Comparison of ENCODE assay signal across 8 cellular contexts in genomic region chr14:20343855-20344205, GRCh38. TPM values are rescaled to one million over a fixed set of nuclear protein-coding genes. Genes with fewer than 3 reads are reported as not detected.
A peak's percentile ranks its signal among the peaks of the same experiment; 100 is the strongest.
DNase-seq lines count a peak whose midpoint lies in the region; TF ChIP-seq lines count a peak whose summit lies in the region.

No MANE protein-coding gene starts in this region.

- H4K8ac ChIP-seq in trophoblast cell (ENCODE audit: low read depth, low read length): peak overlapping the region; percentile 96

- no peak overlapping the region for H3K23ac ChIP-seq in trophoblast cell (ENCODE audit: low read length)

- no peak overlapping the region for H4K91ac ChIP-seq in trophoblast cell (ENCODE audit: low read depth, low read length)

- peak overlapping the region; percentile 97 for H3K27ac Mint-ChIP-seq in activated CD4-positive, alpha-beta T cell treated with anti-CD3 and anti-CD28 coated beads, Interleukin-2, amount 10 ng/mL, durations not matched to agents 24 days and 14 days

- H2BK5ac ChIP-seq in trophoblast cell (ENCODE audit: low read depth, low read length, poor library complexity): peak overlapping the region; percentile 85

- WGBS in esophagus squamous epithelium, 2 donors: 0 to 4% methylated on average over 3 of the region's 3 CpGs
- WGBS in trophoblast cell (ENCODE audit: extremely low coverage, insufficient coverage, insufficient read length): no CpG with 5 or more reads among the region's 3 CpGs

- no peak for TF ChIP-seq CTCF in esophagus squamous epithelium (IDR thresholded peaks at IDR 0.05)

- H3K14ac ChIP-seq in trophoblast cell (ENCODE audit: low read length): peak overlapping the region; percentile 87

- peaks cover 26% of the 10 kb centered on the region for H3K36me3 Mint-ChIP-seq in activated CD4-positive, alpha-beta T cell treated with anti-CD3 and anti-CD28 coated beads, Interleukin-2, amount 10 ng/mL, durations not matched to agents 24 days and 14 days (ENCODE audit: low read depth)

- no peaks in the 10 kb centered on the region for H3K79me2 ChIP-seq in trophoblast cell (ENCODE audit: control insufficient read depth, insufficient read depth, low read length, poor library complexity)

- H2AFZ ChIP-seq in trophoblast cell (ENCODE audit: insufficient read depth, low read length, poor library complexity): peak overlapping the region; percentile 100

- peaks cover 18% of the 10 kb centered on the region for H3K4me1 Mint-ChIP-seq in activated CD4-positive, alpha-beta T cell treated with anti-CD3 and anti-CD28 coated beads, Interleukin-2, amount 10 ng/mL, durations not matched to agents 24 days and 14 days

- H3K4me3 ChIP-seq in SJSA1 (peak overlapping the region; percentile 53), esophagus squamous epithelium (peak overlapping the region; percentile 65 to 89 (median 74)), trophoblast cell (ENCODE audit: low read depth, low read length) (peak overlapping the region; percentile 82)

- peak overlapping the region; percentile 93 for H3K9ac ChIP-seq in trophoblast cell (ENCODE audit: low read length)

- no peak overlapping the region for H2AK5ac ChIP-seq in trophoblast cell (ENCODE audit: low read length)

- no peak overlapping the region for H3K18ac ChIP-seq in trophoblast cell (ENCODE audit: low read length)

- no peak overlapping the region for H4K12ac ChIP-seq in trophoblast cell (ENCODE audit: low read depth, low read length)

- H2BK12ac ChIP-seq in trophoblast cell (ENCODE audit: low read length): no peak overlapping the region

- H3K27me3 ChIP-seq in SJSA1 (replicated peaks): no peaks in the 10 kb centered on the region
- H3K27me3 ChIP-seq in esophagus squamous epithelium: no peaks in the 10 kb centered on the region
- H3K27me3 ChIP-seq in trophoblast cell (ENCODE audit: insufficient read depth, low read length): no peaks in the 10 kb centered on the region

- intact Hi-C loops in activated CD4-positive, alpha-beta T cell treated with anti-CD3 and anti-CD28 coated beads, Interleukin-2, amount 10 ng/mL, durations not matched to agents 24 days and 14 days (cut with micrococcal nuclease): loop anchor here (1.0 to 5.0 kb wide), 12 partner anchors 11 to 758 kb away; partner anchors contain the start of genes APEX1, CCNB1IP1, PIP4P1 and PNP
- intact Hi-C loops in esophagus squamous epithelium (cut with DNase I): loop anchor here (5.0 to 10.0 kb wide), 2 partner anchors 71 to 268 kb away; partner anchors contain the start of gene TEP1

- H3K9me3 Mint-ChIP-seq in activated CD4-positive, alpha-beta T cell treated with anti-CD3 and anti-CD28 coated beads, Interleukin-2, amount 10 ng/mL, durations not matched to agents 24 days and 14 days: no peaks in the 10 kb centered on the region

- H3K36me3 ChIP-seq in SJSA1 (peaks cover 30% of the 10 kb centered on the region), esophagus squamous epithelium (peaks cover 0 to 39% (median 0%) of the 10 kb centered on the region in 3 donors), trophoblast cell (ENCODE audit: control insufficient read depth in 1 of 2, insufficient read depth in 2 of 2, low read length in 2 of 2) (peaks cover 12 to 20% of the 10 kb centered on the region in 2 experiments)

- H3K4ac ChIP-seq in trophoblast cell (ENCODE audit: low read depth, low read length): peak overlapping the region; percentile 87

- no peaks in the 10 kb centered on the region for H3K4me1 ChIP-seq in SJSA1 (replicated peaks)
- H3K4me1 ChIP-seq in esophagus squamous epithelium: peaks cover 5 to 18% (median 9%) of the 10 kb centered on the region in 3 donors
- no peaks in the 10 kb centered on the region for H3K4me1 ChIP-seq in trophoblast cell (ENCODE audit: control insufficient read depth in 1 of 2, insufficient read depth in 2 of 2, low read length in 2 of 2)

- H3K27me3 Mint-ChIP-seq in activated CD4-positive, alpha-beta T cell treated with anti-CD3 and anti-CD28 coated beads, Interleukin-2, amount 10 ng/mL, durations not matched to agents 24 days and 14 days: peaks cover 2% of the 10 kb centered on the region

- H2BK120ac ChIP-seq in trophoblast cell (ENCODE audit: insufficient read depth, low read length, poor library complexity): peak overlapping the region; percentile 71

- H3K79me1 ChIP-seq in trophoblast cell (ENCODE audit: low read length): peaks cover 5% of the 10 kb centered on the region

- TF ChIP-seq POLR2A in esophagus squamous epithelium (IDR thresholded peaks at IDR 0.05): no peak

- peak overlapping the region; percentile 99 for H3K4me3 Mint-ChIP-seq in activated CD4-positive, alpha-beta T cell treated with anti-CD3 and anti-CD28 coated beads, Interleukin-2, amount 10 ng/mL, durations not matched to agents 24 days and 14 days

- H3K4me2 ChIP-seq in trophoblast cell (ENCODE audit: low read length): peak overlapping the region; percentile 78

- no peaks in the 10 kb centered on the region for H3K9me3 ChIP-seq in SJSA1 (replicated peaks)
- no peaks in the 10 kb centered on the region for H3K9me3 ChIP-seq in esophagus squamous epithelium
- no peaks in the 10 kb centered on the region for H3K9me3 ChIP-seq in trophoblast cell (ENCODE audit: insufficient read depth, low read depth, low read length)

- no peak for DNase-seq in activated CD4-positive, alpha-beta T cell treated with anti-CD3 and anti-CD28 coated beads, Interleukin-2, amount 10 ng/mL, durations not matched to agents 24 days and 14 days
- DNase-seq in activated CD4-positive, alpha-beta T cell treated with anti-CD3 and anti-CD28 coated beads, Interleukin-2, amount 50 U/mL, for 4 hours: no peak
- DNase-seq in SJSA1 (ENCODE audit: low read depth in 1 of 2, low spot score in 2 of 2): no peak
- no peak for DNase-seq in esophagus squamous epithelium (lab: John Stamatoyannopoulos, UW)
- peak in 1 of 2 donors; percentile 40 for DNase-seq in trophoblast cell
- no peak for DNase-seq in foreskin melanocyte
- DNase-seq in NCI-H2029 (lab: John Stamatoyannopoulos, UW): no peak
- no peak for DNase-seq in nucleus accumbens (lab: John Stamatoyannopoulos, UW)

- H3K27ac ChIP-seq in SJSA1: peak overlapping the region; percentile 82
- H3K27ac ChIP-seq in esophagus squamous epithelium: peak overlapping the region; percentile 93 to 97 (median 96)
- H3K27ac ChIP-seq in trophoblast cell (ENCODE audit: low read depth, low read length): peak overlapping the region; percentile 63

RNA-seq across cellular contexts. Expression of gene PARP2, which starts 0.4 kb away (rescaled TPM):
- 32.0 and 33.1 TPM in 2 replicates for total RNA-seq in activated CD4-positive, alpha-beta T cell treated with anti-CD3 and anti-CD28 coated beads, Interleukin-2, amount 10 ng/mL, durations not matched to agents 24 days and 14 days
- total RNA-seq in SJSA1 (2014; rRNA removed; shearing (Covaris generic)): 16.2 and 34.2 TPM in 2 replicates
- total RNA-seq in esophagus squamous epithelium: 10 to 100 TPM in 3 of 4 donors, 1 to 10 TPM in 1; 5.0 to 20.3 (median 11.7) TPM
- polyA plus RNA-seq in trophoblast cell (2013): 26.8 and 27.1 TPM in 2 replicates

RNA-seq across cellular contexts. Expression of gene CCNB1IP1, which starts 10.8 kb away (rescaled TPM):
- total RNA-seq in activated CD4-positive, alpha-beta T cell treated with anti-CD3 and anti-CD28 coated beads, Interleukin-2, amount 10 ng/mL, durations not matched to agents 24 days and 14 days: 60.5 and 61.8 TPM in 2 replicates
- 33.0 and 51.8 TPM in 2 replicates for total RNA-seq in SJSA1 (2014; rRNA removed; shearing (Covaris generic))
- 10 to 100 TPM in 3 of 4 donors, 1 to 10 TPM in 1; 7.6 to 68.1 (median 33.4) TPM for total RNA-seq in esophagus squamous epithelium
- polyA plus RNA-seq in trophoblast cell (2013): 56.3 and 57.3 TPM in 2 replicates

RNA-seq across cellular contexts. Expression of gene TTC5, which starts 38.1 kb away (rescaled TPM):
- total RNA-seq in activated CD4-positive, alpha-beta T cell treated with anti-CD3 and anti-CD28 coated beads, Interleukin-2, amount 10 ng/mL, durations not matched to agents 24 days and 14 days: 36.2 and 39.7 TPM in 2 replicates
- 9.9 and 20.7 TPM in 2 replicates for total RNA-seq in SJSA1 (2014; rRNA removed; shearing (Covaris generic))
- 10 to 100 TPM in 1 of 4 donors, 1 to 10 TPM in 3; 3.9 to 11.8 (median 6.7) TPM for total RNA-seq in esophagus squamous epithelium
- polyA plus RNA-seq in trophoblast cell (2013): 5.0 and 5.4 TPM in 2 replicates
